ENCODE assay signal across 22 cellular contexts in the genomic region with DNA sequence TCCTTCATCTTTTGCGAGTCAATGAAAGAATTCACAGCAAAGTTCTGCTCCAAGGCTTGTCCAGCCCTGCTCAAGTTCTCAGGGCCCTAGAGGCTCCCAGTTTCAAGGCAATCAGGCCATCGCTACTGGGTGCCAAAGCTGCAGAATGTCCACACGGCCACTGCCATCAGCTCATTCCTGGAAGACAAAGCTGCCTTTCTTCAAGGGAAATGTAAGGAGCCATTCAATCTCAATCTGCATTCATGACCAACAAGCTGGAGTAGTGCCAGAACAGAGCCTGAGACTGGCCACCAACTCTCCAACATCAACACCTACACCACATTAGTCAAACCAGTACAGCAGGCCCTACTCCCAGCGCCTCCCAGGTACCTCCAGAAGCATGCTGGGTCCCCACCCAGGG.
DNase-seq lines count a peak whose midpoint lies in the region; ATAC-seq and TF ChIP-seq lines count a peak whose summit lies in the region.
"Had no signal": no experiment of that assay in that cellular context is flagged by ENCODE, and none has a peak within 500 bp of the region (broad histone marks: within the 10 kb centered on the region; RNA-seq: fewer than 3 reads in every experiment).

No MANE protein-coding gene starts in this region.

- H2AFZ ChIP-seq in mammary epithelial cell (ENCODE audit: low read depth, low read length): no peak overlapping the region

- TF ChIP-seq CTCF in mammary epithelial cell (conservative IDR thresholded peaks at IDR 0.05 in 1 of 2, IDR thresholded peaks at IDR 0.05 in 1 of 2; ENCODE audit: extremely low read depth in 1 of 2, insufficient read depth in 1 of 2, low read depth in 1 of 2, low read length in 2 of 2) (no peak), breast epithelium (IDR thresholded peaks at IDR 0.05) (no peak)

- H3K27ac Mint-ChIP-seq in stimulated activated naive B cell treated with anti-CD40 and anti-IgM and Interleukin-4, amounts not matched to agents 10 μg/mL and 1 μg/mL and 100 μg/mL, for 72 hours: peak overlapping the region; percentile 16
- H3K27ac Mint-ChIP-seq in activated T-helper 2 cell treated with anti-CD3 and anti-CD28 coated beads, Interferon-gamma antibody, Interleukin-2, Interleukin-4, amounts not matched to agents 10 μg/mL and 5 μg/mL and 100 μg/mL, durations not matched to agents 14 hours and 24 hours and 36 hours: no peak overlapping the region
- H3K27ac Mint-ChIP-seq: T-helper 17 cell had no signal

- H3K9me3 ChIP-seq in mammary epithelial cell (replicated peaks; ENCODE audit: insufficient read depth, low read length) (no peaks in the 10 kb centered on the region), breast epithelium (peaks cover 0 to 17% of the 10 kb centered on the region in 2 donors)
- H3K9me3 ChIP-seq: adrenal gland, SJSA1, vagina had no signal

- BruUV-seq in mammary epithelial cell (replicated peaks; lab: Mats Ljungman, UMichigan): no TSS peak

- no peaks in the 10 kb centered on the region for H3K27me3 ChIP-seq in mammary epithelial cell (ENCODE audit: insufficient read depth, low read length)
- no peaks in the 10 kb centered on the region for H3K27me3 ChIP-seq in breast epithelium
- H3K27me3 ChIP-seq: adrenal gland, esophagus muscularis mucosa, SJSA1, vagina had no signal

- no peaks in the 10 kb centered on the region for H3K27me3 Mint-ChIP-seq in stimulated activated naive B cell treated with anti-CD40 and anti-IgM and Interleukin-4, amounts not matched to agents 10 μg/mL and 1 μg/mL and 100 μg/mL, for 72 hours
- H3K27me3 Mint-ChIP-seq in activated T-helper 2 cell treated with anti-CD3 and anti-CD28 coated beads, Interferon-gamma antibody, Interleukin-2, Interleukin-4, amounts not matched to agents 10 μg/mL and 5 μg/mL and 100 μg/mL, durations not matched to agents 14 hours and 24 hours and 36 hours (ENCODE audit: low read depth): no peaks in the 10 kb centered on the region
- H3K27me3 Mint-ChIP-seq: central memory CD8-positive, alpha-beta T cell; T-helper 17 cell had no signal

- no peak for TF ChIP-seq POLR2A in breast epithelium (IDR thresholded peaks at IDR 0.05)

- no peak overlapping the region for H3K9ac ChIP-seq in mammary epithelial cell (ENCODE audit: insufficient read depth, low read length)

- peaks cover 22 to 32% of the 10 kb centered on the region in 2 donors for H3K4me1 Mint-ChIP-seq in stimulated activated naive B cell treated with anti-CD40 and anti-IgM and Interleukin-4, amounts not matched to agents 10 μg/mL and 1 μg/mL and 100 μg/mL, for 72 hours
- H3K4me1 Mint-ChIP-seq in activated T-helper 2 cell treated with anti-CD3 and anti-CD28 coated beads, Interferon-gamma antibody, Interleukin-2, Interleukin-4, amounts not matched to agents 10 μg/mL and 5 μg/mL and 100 μg/mL, durations not matched to agents 14 hours and 24 hours and 36 hours (ENCODE audit: low read depth): no peaks in the 10 kb centered on the region
- H3K4me1 Mint-ChIP-seq: central memory CD8-positive, alpha-beta T cell; T-helper 17 cell had no signal

- no peak for ATAC-seq in stimulated activated naive B cell treated with anti-CD40 and anti-IgM and Interleukin-4, amounts not matched to agents 10 μg/mL and 1 μg/mL and 100 μg/mL, for 72 hours (replicated peaks)
- ATAC-seq in GM21723 (IDR thresholded peaks at IDR 0.05; ENCODE audit: unreplicated experiment): no peak
- ATAC-seq: left lobe of liver, PC-3, T-helper 17 cell had no signal

- intact Hi-C loops in mammary epithelial cell (cut with micrococcal nuclease) (loop anchor here (10.0 kb wide), 1 partner anchor 1189 kb away; no protein-coding TSS in a partner anchor), breast epithelium (cut with DNase I; ENCODE audit: low total_unique reads) (no loop called here)
- intact Hi-C loops in activated T-helper 2 cell treated with anti-CD3 and anti-CD28 coated beads, Interferon-gamma antibody, Interleukin-2, Interleukin-4, amounts not matched to agents 10 μg/mL and 5 μg/mL and 100 μg/mL, durations not matched to agents 14 hours and 24 hours and 36 hours (cut with micrococcal nuclease): no loop called here

- dilution Hi-C loops in mammary epithelial cell (cut with HindIII; ENCODE audit: low sequenced_read_pairs): no loop called here

- DNase-seq in mammary epithelial cell (peak; percentile 48), breast epithelium (ENCODE audit: low spot score in 2 of 2) (no peak), astrocyte of the hippocampus (ENCODE audit: low read depth, low spot score) (peak; percentile 53), hippocampal formation (lab: John Stamatoyannopoulos, UW) (peak; percentile 76 to 82), NCI-H1930 (lab: John Stamatoyannopoulos, UW) (no peak)
- DNase-seq in stimulated activated naive B cell treated with anti-CD40 and anti-IgM and Interleukin-4, amounts not matched to agents 10 μg/mL and 1 μg/mL and 100 μg/mL, for 72 hours: no peak
- DNase-seq in activated T-helper 2 cell treated with anti-CD3 and anti-CD28 coated beads, Interferon-gamma antibody, Interleukin-2, Interleukin-4, amounts not matched to agents 10 μg/mL and 5 μg/mL and 100 μg/mL, durations not matched to agents 14 hours and 24 hours and 36 hours (ENCODE audit: low spot score): no peak
- DNase-seq: activated CD4-positive, alpha-beta T cell treated with anti-CD3 and anti-CD28 coated beads, Interleukin-2, amount 50 U/mL, for 48 hours; activated T-cell treated with anti-CD3 and anti-CD28 coated beads for 4 hours; adrenal gland; effector CD4-positive, alpha-beta T cell; NCI-H526 treated with DMSO at 0.1 percent for 48 hours; PC-3; stimulated activated CD8-positive, alpha-beta memory T cell treated with anti-CD3 and anti-CD28 coated beads, Interleukin-4, amount 100 ng/mL, for 48 hours; T-helper 17 cell had no signal

- peaks cover 14 to 39% of the 10 kb centered on the region in 2 donors for H3K36me3 Mint-ChIP-seq in stimulated activated naive B cell treated with anti-CD40 and anti-IgM and Interleukin-4, amounts not matched to agents 10 μg/mL and 1 μg/mL and 100 μg/mL, for 72 hours
- no peaks in the 10 kb centered on the region for H3K36me3 Mint-ChIP-seq in activated T-helper 2 cell treated with anti-CD3 and anti-CD28 coated beads, Interferon-gamma antibody, Interleukin-2, Interleukin-4, amounts not matched to agents 10 μg/mL and 5 μg/mL and 100 μg/mL, durations not matched to agents 14 hours and 24 hours and 36 hours (ENCODE audit: low read depth)

- no peak overlapping the region for H3K27ac ChIP-seq in mammary epithelial cell (ENCODE audit: insufficient read depth, low read depth, low read length)
- H3K27ac ChIP-seq in breast epithelium: no peak overlapping the region
- H3K27ac ChIP-seq: adrenal gland, SJSA1, vagina, VCaP had no signal

- no peaks in the 10 kb centered on the region for H4K20me1 ChIP-seq in mammary epithelial cell (ENCODE audit: insufficient read depth, low read length)

- WGBS in mammary epithelial cell (ENCODE audit: low coverage, missing lambda C conversion rate): 16% methylated on average over 3 of the region's 4 CpGs

- in situ Hi-C loops in mammary epithelial cell (cut with MboI; ENCODE audit: low sequenced_read_pairs in 2 of 2): no loop called here

- H3K4me3 Mint-ChIP-seq in stimulated activated naive B cell treated with anti-CD40 and anti-IgM and Interleukin-4, amounts not matched to agents 10 μg/mL and 1 μg/mL and 100 μg/mL, for 72 hours: no peak overlapping the region
- no peak overlapping the region for H3K4me3 Mint-ChIP-seq in activated T-helper 2 cell treated with anti-CD3 and anti-CD28 coated beads, Interferon-gamma antibody, Interleukin-2, Interleukin-4, amounts not matched to agents 10 μg/mL and 5 μg/mL and 100 μg/mL, durations not matched to agents 14 hours and 24 hours and 36 hours (ENCODE audit: low read depth)
- H3K4me3 Mint-ChIP-seq: central memory CD8-positive, alpha-beta T cell; T-helper 17 cell had no signal

- CTCF ChIA-PET in mammary epithelial cell (lab: Charles Lee; ENCODE audit: low non-redundant PET): no interaction called here

- H3K4me1 ChIP-seq in mammary epithelial cell (ENCODE audit: insufficient read depth, low read length) (no peaks in the 10 kb centered on the region), breast epithelium (no peaks in the 10 kb centered on the region)
- H3K4me1 ChIP-seq: SJSA1 had no signal

- H3K36me3 ChIP-seq in mammary epithelial cell (ENCODE audit: insufficient read depth, low read length) (no peaks in the 10 kb centered on the region), breast epithelium (no peaks in the 10 kb centered on the region)
- H3K36me3 ChIP-seq: adrenal gland, esophagus muscularis mucosa, vagina had no signal

- no peak overlapping the region for H3K4me3 ChIP-seq in mammary epithelial cell (replicated peaks in 1 of 3; ENCODE audit: insufficient read depth in 1 of 3, low read depth in 2 of 3, low read length in 3 of 3)
- H3K4me3 ChIP-seq in breast epithelium: no peak overlapping the region
- H3K4me3 ChIP-seq: adrenal gland, esophagus muscularis mucosa, SJSA1, vagina had no signal

- H3K9me3 Mint-ChIP-seq in stimulated activated naive B cell treated with anti-CD40 and anti-IgM and Interleukin-4, amounts not matched to agents 10 μg/mL and 1 μg/mL and 100 μg/mL, for 72 hours: peaks cover 11% of the 10 kb centered on the region in 2 donors
- no peaks in the 10 kb centered on the region for H3K9me3 Mint-ChIP-seq in activated T-helper 2 cell treated with anti-CD3 and anti-CD28 coated beads, Interferon-gamma antibody, Interleukin-2, Interleukin-4, amounts not matched to agents 10 μg/mL and 5 μg/mL and 100 μg/mL, durations not matched to agents 14 hours and 24 hours and 36 hours
- H3K9me3 Mint-ChIP-seq: central memory CD8-positive, alpha-beta T cell had no signal

- H3K79me2 ChIP-seq in mammary epithelial cell (ENCODE audit: insufficient read depth, low read length): no peaks in the 10 kb centered on the region

- no peak overlapping the region for H3K4me2 ChIP-seq in mammary epithelial cell (ENCODE audit: insufficient read depth, low read depth, low read length)

Comparison
In these comparisons a context has a peak if more than half of its experiments do, and no peak if none do; other contexts are left out.
1. DNase-seq: peak in mammary epithelial cell (single experiment), astrocyte of the hippocampus (single experiment) and hippocampal formation (2 of 2); none in breast epithelium (0 of 2), stimulated activated naive B cell treated with anti-CD40 and anti-IgM and Interleukin-4, amounts not matched to agents 10 μg/mL and 1 μg/mL and 100 μg/mL, for 72 hours (single experiment), NCI-H1930 (0 of 2) and activated T-helper 2 cell treated with anti-CD3 and anti-CD28 coated beads, Interferon-gamma antibody, Interleukin-2, Interleukin-4, amounts not matched to agents 10 μg/mL and 5 μg/mL and 100 μg/mL, durations not matched to agents 14 hours and 24 hours and 36 hours (single experiment).